1 cellular context compared by ENCODE assay signal in genomic region chr16:2090819-2091721, GRCh38.
TF ChIP-seq lines count a peak whose summit lies in the region.

No MANE protein-coding gene starts in this region.

TF ChIP-seq in H1, 55 proteins besides CTCF, POLR2A, EP300 and RAD21 (continued from another document):
- TF ChIP-seq CHD7 (IDR thresholded peaks at IDR 0.05; ENCODE audit: insufficient replicate concordance, low read length): no peak
- TF ChIP-seq, protein P1, sequence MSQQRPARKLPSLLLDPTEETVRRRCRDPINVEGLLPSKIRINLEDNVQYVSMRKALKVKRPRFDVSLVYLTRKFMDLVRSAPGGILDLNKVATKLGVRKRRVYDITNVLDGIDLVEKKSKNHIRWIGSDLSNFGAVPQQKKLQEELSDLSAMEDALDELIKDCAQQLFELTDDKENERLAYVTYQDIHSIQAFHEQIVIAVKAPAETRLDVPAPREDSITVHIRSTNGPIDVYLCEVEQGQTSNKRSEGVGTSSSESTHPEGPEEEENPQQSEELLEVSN (IDR thresholded peaks at IDR 0.05): 0 out of 2 replicates have a peak, but pooled peaks have one; percentile 32
- TF ChIP-seq ASH2L (IDR thresholded peaks at IDR 0.05; ENCODE audit: low read length): peak; percentile 6
- no peak for TF ChIP-seq POU5F1 (IDR thresholded peaks at IDR 0.05; ENCODE audit: low read depth, low read length)
- TF ChIP-seq SP4 (IDR thresholded peaks at IDR 0.05; ENCODE audit: low read length): no peak
- TF ChIP-seq SIN3A (conservative IDR thresholded peaks at IDR 0.05 in 1 of 2, IDR thresholded peaks at IDR 0.05 in 1 of 2; ENCODE audit: low read depth in 1 of 2, low read length in 2 of 2): peak; percentile 23 to 82; a peak in 2 of 4 replicates
- no peak for TF ChIP-seq JUND (IDR thresholded peaks at IDR 0.05; ENCODE audit: low read length)
- no peak for TF ChIP-seq SRF (IDR thresholded peaks at IDR 0.05; ENCODE audit: low read depth, low read length)
- TF ChIP-seq TCF12 (IDR thresholded peaks at IDR 0.05; ENCODE audit: low read depth, low read length): 0 out of 2 replicates have a peak, but pooled peaks have one; percentile 19
- TF ChIP-seq CBX8 (IDR thresholded peaks at IDR 0.05; ENCODE audit: borderline replicate concordance, low read depth, low read length): no peak
- TF ChIP-seq GTF2F1 (IDR thresholded peaks at IDR 0.05; ENCODE audit: borderline replicate concordance, low read depth, low read length): no peak
- TF ChIP-seq ZNF274 (IDR thresholded peaks at IDR 0.05; ENCODE audit: borderline replicate concordance, extremely low read depth, low read length): no peak
- no peak for TF ChIP-seq SAP30 (IDR thresholded peaks at IDR 0.05; ENCODE audit: insufficient read depth, insufficient replicate concordance, low read length)
- no peak for TF ChIP-seq BRCA1 (IDR thresholded peaks at IDR 0.05; ENCODE audit: low read depth, low read length)
- 0 out of 2 replicates have a peak, but pooled peaks have one; percentile 32 for TF ChIP-seq TAF1 (IDR thresholded peaks at IDR 0.05; ENCODE audit: low read depth, low read length)
- no peak for TF ChIP-seq JUN (IDR thresholded peaks at IDR 0.05; ENCODE audit: low read depth, low read length)
- TF ChIP-seq CHD2 (IDR thresholded peaks at IDR 0.05; ENCODE audit: low read length): no peak
- peak; percentile 7 for TF ChIP-seq TAF7 (optimal IDR thresholded peaks at IDR 0.05; ENCODE audit: borderline replicate concordance, low read depth, low read length)
- peak; percentile 66; the same call in 1 of the 2 replicates for TF ChIP-seq POLR2AphosphoS5 (IDR thresholded peaks at IDR 0.05; ENCODE audit: low read depth, low read length)
- no peak for TF ChIP-seq USF2 (IDR thresholded peaks at IDR 0.05; ENCODE audit: low read length)
- no peak for TF ChIP-seq NANOG (IDR thresholded peaks at IDR 0.05; ENCODE audit: insufficient read depth, low read depth, low read length, poor library complexity, severe bottlenecking)
- TF ChIP-seq GABPA (IDR thresholded peaks at IDR 0.05; ENCODE audit: borderline replicate concordance, insufficient read depth, low read length): 0 out of 2 replicates have a peak, but pooled peaks have one; percentile 31
- no peak for TF ChIP-seq EZH2 (IDR thresholded peaks at IDR 0.05; ENCODE audit: low read depth, low read length, severe bottlenecking)
- TF ChIP-seq BACH1 (IDR thresholded peaks at IDR 0.05; ENCODE audit: low read length): peak; percentile 55
- TF ChIP-seq, protein P2, sequence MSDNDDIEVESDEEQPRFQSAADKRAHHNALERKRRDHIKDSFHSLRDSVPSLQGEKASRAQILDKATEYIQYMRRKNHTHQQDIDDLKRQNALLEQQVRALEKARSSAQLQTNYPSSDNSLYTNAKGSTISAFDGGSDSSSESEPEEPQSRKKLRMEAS (IDR thresholded peaks at IDR 0.05): peak; percentile 69
- no peak for TF ChIP-seq RNF2 (IDR thresholded peaks at IDR 0.05; ENCODE audit: borderline replicate concordance, low read depth, low read length, missing control alignments, poor library complexity, severe bottlenecking)
- TF ChIP-seq TBP (IDR thresholded peaks at IDR 0.05; ENCODE audit: low read depth, low read length): peak; percentile 11; the same call in 1 of the 2 replicates
- no peak for TF ChIP-seq ATF3 (IDR thresholded peaks at IDR 0.05; ENCODE audit: insufficient read depth, low read depth, low read length)
- no peak for TF ChIP-seq MAFK (IDR thresholded peaks at IDR 0.05; ENCODE audit: low read depth, low read length)
- no peak for TF ChIP-seq SUZ12 (IDR thresholded peaks at IDR 0.05; ENCODE audit: low read length)
- TF ChIP-seq HDAC6 (IDR thresholded peaks at IDR 0.05; ENCODE audit: low read depth, low read length): no peak
- TF ChIP-seq HDAC2 (IDR thresholded peaks at IDR 0.05; ENCODE audit: borderline replicate concordance in 1 of 2, low read depth in 2 of 2, low read length in 2 of 2): no peak
- TF ChIP-seq CEBPB (IDR thresholded peaks at IDR 0.05; ENCODE audit: low read depth, low read length): no peak
- no peak for TF ChIP-seq ATF2 (IDR thresholded peaks at IDR 0.05; ENCODE audit: low read length)
- no peak for TF ChIP-seq RXRA (IDR thresholded peaks at IDR 0.05; ENCODE audit: insufficient read depth, low read depth, low read length)
- TF ChIP-seq NRF1 (IDR thresholded peaks at IDR 0.05; ENCODE audit: low read depth, low read length): no peak
- peak; percentile 73; the same call in 1 of the 2 replicates for TF ChIP-seq RBBP5 (IDR thresholded peaks at IDR 0.05; ENCODE audit: borderline replicate concordance, low read depth, low read length)
- no peak for TF ChIP-seq CTBP2 (IDR thresholded peaks at IDR 0.05; ENCODE audit: borderline replicate concordance, insufficient read depth, insufficient read length, low read length)
- TF ChIP-seq KDM1A (IDR thresholded peaks at IDR 0.05; ENCODE audit: borderline replicate concordance, low read length): no peak
- no peak for TF ChIP-seq CREB1 (IDR thresholded peaks at IDR 0.05)
- TF ChIP-seq PHF8 (conservative IDR thresholded peaks at IDR 0.05; ENCODE audit: low read depth, low read length): no peak
- no peak for TF ChIP-seq SIRT6 (IDR thresholded peaks at IDR 0.05; ENCODE audit: low read length)
- no peak for TF ChIP-seq SIX5 (IDR thresholded peaks at IDR 0.05; ENCODE audit: low read depth, low read length)
- no peak for TF ChIP-seq SP1 (IDR thresholded peaks at IDR 0.05; ENCODE audit: low read depth, low read length)
- TF ChIP-seq KDM4A (IDR thresholded peaks at IDR 0.05; ENCODE audit: low read depth, low read length, severe bottlenecking): peak; percentile 65
- TF ChIP-seq EGR1 (IDR thresholded peaks at IDR 0.05; ENCODE audit: borderline replicate concordance, low read depth, low read length): no peak
- no peak for TF ChIP-seq BCL11A (IDR thresholded peaks at IDR 0.05; ENCODE audit: low read depth in 2 of 2, low read length in 2 of 2)
- TF ChIP-seq KDM5A (IDR thresholded peaks at IDR 0.05; ENCODE audit: low read length): no peak
- no peak for TF ChIP-seq FOSL1 (IDR thresholded peaks at IDR 0.05; ENCODE audit: insufficient read depth, low read depth, low read length)
- TF ChIP-seq RFX5 (IDR thresholded peaks at IDR 0.05; ENCODE audit: borderline replicate concordance, low read depth, low read length): no peak
